In the genomic region with DNA sequence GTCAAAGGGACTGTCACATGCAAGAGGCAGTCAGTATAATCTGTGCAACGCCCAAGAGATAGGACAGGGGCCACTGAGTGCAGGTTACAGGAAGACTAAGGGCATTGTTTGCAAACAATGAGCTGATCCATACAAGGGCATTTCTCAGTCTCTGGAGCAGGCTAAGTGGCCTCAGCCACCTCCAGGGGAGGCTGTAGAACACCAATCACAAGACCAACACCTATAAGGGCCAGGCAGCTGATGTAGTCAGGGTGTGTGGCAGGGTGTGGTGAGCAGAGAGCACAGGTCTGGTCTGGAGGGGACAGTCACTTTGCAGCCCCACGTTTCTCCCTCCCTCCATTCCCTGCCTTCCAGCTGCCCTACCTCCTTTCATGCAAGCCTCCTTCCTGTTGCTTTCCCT, we compare ENCODE assay signal across 28 cellular contexts.
DNase-seq lines count a peak whose midpoint lies in the region; ATAC-seq and TF ChIP-seq lines count a peak whose summit lies in the region.
"Had no signal": no experiment of that assay in that cellular context is flagged by ENCODE, and none has a peak within 500 bp of the region (broad histone marks: within the 10 kb centered on the region; RNA-seq: fewer than 3 reads in every experiment).

No MANE protein-coding gene starts in this region.

- H2BK20ac ChIP-seq in H9 (ENCODE audit: low read depth, low read length, poor library complexity, severe bottlenecking), result no peak overlapping the region

- H2AK5ac ChIP-seq in H9 (ENCODE audit: insufficient read length, low read length), result no peak overlapping the region

- no peak overlapping the region for H3K27ac Mint-ChIP-seq in H9
- no peak overlapping the region for H3K27ac Mint-ChIP-seq in stimulated activated memory B cell treated with anti-CD40 and anti-IgM and Interleukin-4, amounts not matched to agents 10 μg/mL and 1 μg/mL and 100 μg/mL, for 72 hours
- H3K27ac Mint-ChIP-seq: activated CD8-positive, alpha-beta T cell treated with anti-CD3 and anti-CD28 coated beads for 36 hours; activated naive CD4-positive, alpha-beta T cell treated with anti-CD3 and anti-CD28 coated beads, Interleukin-2, amount 50 U/mL, for 24 hours; activated T-helper 2 cell treated with anti-CD3 and anti-CD28 coated beads, Interferon-gamma antibody, Interleukin-2, Interleukin-4, amounts not matched to agents 10 μg/mL and 5 μg/mL and 100 μg/mL, durations not matched to agents 14 hours and 24 hours and 36 hours; dendritic cell treated with granulocyte-macrophage colony-stimulating factor and Interleukin-4, amounts not matched to agents 40 ng/mL and 50 ng/mL, for 4 days; natural killer cell had no signal

- H3K18ac ChIP-seq in H9 (ENCODE audit: insufficient read length, low read depth, low read length), result no peak overlapping the region

- no peak overlapping the region for H3K9ac ChIP-seq in H9 (ENCODE audit: extremely low read depth, insufficient read length, low read length)
- H3K9ac ChIP-seq in OCI-LY3 (ENCODE audit: low read length), result no peak overlapping the region
- H3K9ac ChIP-seq: KMS-11 had no signal

- H4K5ac ChIP-seq in H9 (ENCODE audit: insufficient read length, low read depth, low read length), result no peak overlapping the region

- no peak overlapping the region for H2BK12ac ChIP-seq in H9 (ENCODE audit: insufficient read length, low read depth, low read length)

- H3K4me3 Mint-ChIP-seq in H9, result no peak overlapping the region
- no peak overlapping the region for H3K4me3 Mint-ChIP-seq in stimulated activated memory B cell treated with anti-CD40 and anti-IgM and Interleukin-4, amounts not matched to agents 10 μg/mL and 1 μg/mL and 100 μg/mL, for 72 hours
- H3K4me3 Mint-ChIP-seq: activated CD8-positive, alpha-beta T cell treated with anti-CD3 and anti-CD28 coated beads for 36 hours; activated naive CD4-positive, alpha-beta T cell treated with anti-CD3 and anti-CD28 coated beads, Interleukin-2, amount 50 U/mL, for 24 hours; dendritic cell treated with granulocyte-macrophage colony-stimulating factor and Interleukin-4, amounts not matched to agents 40 ng/mL and 50 ng/mL, for 4 days; natural killer cell had no signal

- no peak overlapping the region for H3K27ac ChIP-seq in H9 (ENCODE audit: insufficient read length, low read depth, low read length)
- H3K27ac ChIP-seq in OCI-LY3 (ENCODE audit: low read length), result no peak overlapping the region
- H3K27ac ChIP-seq: ascending aorta, gastroesophageal sphincter, KMS-11, upper lobe of left lung had no signal

- no peak overlapping the region for H2BK5ac ChIP-seq in H9 (ENCODE audit: insufficient read length, low read length)

- TF ChIP-seq CTCF in H9 (conservative IDR thresholded peaks at IDR 0.05), result 0 out of 3 replicates have a peak, but pooled peaks have one; percentile 25
- peak; percentile 22 for TF ChIP-seq CTCF in OCI-LY3 (IDR thresholded peaks at IDR 0.05; ENCODE audit: low read depth, low read length)

- H3K27me3 ChIP-seq in H9 (ENCODE audit: insufficient read depth, low read length), result no peaks in the 10 kb centered on the region
- no peaks in the 10 kb centered on the region for H3K27me3 ChIP-seq in OCI-LY3 (ENCODE audit: low read depth, low read length)
- H3K27me3 ChIP-seq: ascending aorta, gastroesophageal sphincter, upper lobe of left lung had no signal

- peak; percentile 53 for ATAC-seq in esophagus mucosa
- peak; percentile 34 for ATAC-seq in stimulated activated memory B cell treated with anti-CD40 and anti-IgM and Interleukin-4, amounts not matched to agents 10 μg/mL and 1 μg/mL and 100 μg/mL, for 72 hours
- ATAC-seq in GM21528 (IDR thresholded peaks at IDR 0.05; ENCODE audit: low FRiP score, unreplicated experiment), result no peak
- ATAC-seq: activated CD8-positive, alpha-beta T cell treated with anti-CD3 and anti-CD28 coated beads for 36 hours; gastroesophageal sphincter; left ventricle myocardium superior; natural killer cell; Right ventricle myocardium inferior; SK-N-SH treated with all-trans-retinoic acid at 6 μM for 48 hours had no signal

- DNase-seq in H9 (no peak), EL (no peak)
- DNase-seq in activated CD8-positive, alpha-beta memory T cell treated with anti-CD3 and anti-CD28 coated beads, Interleukin-2, amount 50 U/mL, for 4 hours, result no peak
- DNase-seq: activated CD8-positive, alpha-beta T cell treated with anti-CD3 and anti-CD28 coated beads for 36 hours; caudate nucleus; hippocampal formation; left ventricle myocardium superior; midbrain; MV-4-11; natural killer cell; NCI-H1436 treated with DMSO at 0.1 percent for 48 hours; NCI-H345; small intestine; stimulated activated CD4-positive, alpha-beta T cell treated with anti-CD3 and anti-CD28 coated beads, Interleukin-2, amount 100 ng/mL, for 24 hours; T-helper 2 cell; upper lobe of left lung had no signal

- no peaks in the 10 kb centered on the region for H3K4me1 Mint-ChIP-seq in H9
- peaks cover 11% of the 10 kb centered on the region for H3K4me1 Mint-ChIP-seq in stimulated activated memory B cell treated with anti-CD40 and anti-IgM and Interleukin-4, amounts not matched to agents 10 μg/mL and 1 μg/mL and 100 μg/mL, for 72 hours
- H3K4me1 Mint-ChIP-seq: activated naive CD4-positive, alpha-beta T cell treated with anti-CD3 and anti-CD28 coated beads, Interleukin-2, amount 50 U/mL, for 24 hours; natural killer cell had no signal

- no peak overlapping the region for H3T11ph ChIP-seq in H9 (ENCODE audit: low read length)

- no peak overlapping the region for H2BK120ac ChIP-seq in H9 (ENCODE audit: low read depth, low read length, poor library complexity, severe bottlenecking)

- H4K20me1 ChIP-seq in H9 (ENCODE audit: control insufficient read depth, insufficient read depth, insufficient read length) (no peaks in the 10 kb centered on the region), OCI-LY3 (ENCODE audit: insufficient read depth, low read length) (no peaks in the 10 kb centered on the region)

- WGBS in H9 (ENCODE audit: extremely low coverage, insufficient read length, low lambda C conversion rate), result no CpG with 5 or more reads among the region's 2 CpGs

- H3K4me1 ChIP-seq in H9 (ENCODE audit: insufficient read depth, low read length) (no peaks in the 10 kb centered on the region), OCI-LY3 (ENCODE audit: low read length) (no peaks in the 10 kb centered on the region)
- H3K4me1 ChIP-seq: ascending aorta, gastroesophageal sphincter, upper lobe of left lung had no signal

- H3K36me3 Mint-ChIP-seq in H9 (ENCODE audit: insufficient read depth in 1 of 3, low read depth in 3 of 3), result no peaks in the 10 kb centered on the region
- no peaks in the 10 kb centered on the region for H3K36me3 Mint-ChIP-seq in stimulated activated memory B cell treated with anti-CD40 and anti-IgM and Interleukin-4, amounts not matched to agents 10 μg/mL and 1 μg/mL and 100 μg/mL, for 72 hours
- H3K36me3 Mint-ChIP-seq: activated naive CD4-positive, alpha-beta T cell treated with anti-CD3 and anti-CD28 coated beads, Interleukin-2, amount 50 U/mL, for 24 hours; natural killer cell had no signal

- H3K27me3 Mint-ChIP-seq in H9 (ENCODE audit: low read depth), result peaks cover 4% of the 10 kb centered on the region; the same call in 1 of the 2 replicates
- H3K27me3 Mint-ChIP-seq in stimulated activated memory B cell treated with anti-CD40 and anti-IgM and Interleukin-4, amounts not matched to agents 10 μg/mL and 1 μg/mL and 100 μg/mL, for 72 hours, result no peaks in the 10 kb centered on the region

- H3K36me3 ChIP-seq in OCI-LY3 (replicated peaks; ENCODE audit: low read depth, low read length), result no peaks in the 10 kb centered on the region
- H3K36me3 ChIP-seq: ascending aorta, gastroesophageal sphincter, upper lobe of left lung had no signal

- no peak overlapping the region for H3K14ac ChIP-seq in H9 (ENCODE audit: insufficient read depth, low read length)

- H3K4me2 ChIP-seq in H9 (ENCODE audit: insufficient read depth, insufficient read length, low read length) (no peak overlapping the region), OCI-LY3 (ENCODE audit: low read length) (no peak overlapping the region)
- H3K4me2 ChIP-seq: KMS-11 had no signal

- no peak overlapping the region for H4K8ac ChIP-seq in H9 (replicated peaks; ENCODE audit: insufficient read length, low read depth, low read length)

- no peaks in the 10 kb centered on the region for H3K23me2 ChIP-seq in H9 (ENCODE audit: insufficient read length, low read depth, low read length, poor library complexity, severe bottlenecking)

- H3K79me2 ChIP-seq in H9 (ENCODE audit: insufficient read depth, low read length) (no peaks in the 10 kb centered on the region), OCI-LY3 (ENCODE audit: low read length) (no peaks in the 10 kb centered on the region)

- H3K4ac ChIP-seq in H9 (ENCODE audit: low read depth, low read length), result no peak overlapping the region

- H3K9me3 ChIP-seq in H9 (ENCODE audit: control insufficient read depth, low read depth, low read length) (no peaks in the 10 kb centered on the region), OCI-LY3 (ENCODE audit: insufficient read depth, low read length) (no peaks in the 10 kb centered on the region)
- H3K9me3 ChIP-seq: ascending aorta, upper lobe of left lung had no signal

- H3K79me1 ChIP-seq in H9 (ENCODE audit: insufficient read depth, low read depth, low read length, poor library complexity, severe bottlenecking), result no peaks in the 10 kb centered on the region

- no peak overlapping the region for H3K56ac ChIP-seq in H9 (ENCODE audit: insufficient read length, low read depth, low read length)

- H2AFZ ChIP-seq in H9 (ENCODE audit: low read length) (no peak overlapping the region), OCI-LY3 (ENCODE audit: low read depth, low read length) (no peak overlapping the region)

- H2BK15ac ChIP-seq in H9 (ENCODE audit: low read depth, low read length), result no peak overlapping the region

- no peak overlapping the region for H4K91ac ChIP-seq in H9 (ENCODE audit: insufficient read length, low read depth, low read length)

- H3K23ac ChIP-seq in H9 (ENCODE audit: insufficient read length, low read depth, low read length), result no peak overlapping the region

- H3K4me3 ChIP-seq in OCI-LY3 (ENCODE audit: low read length), result no peak overlapping the region
- H3K4me3 ChIP-seq: ascending aorta, gastroesophageal sphincter, upper lobe of left lung had no signal

- no peaks in the 10 kb centered on the region for H3K9me3 Mint-ChIP-seq in H9
- H3K9me3 Mint-ChIP-seq in stimulated activated memory B cell treated with anti-CD40 and anti-IgM and Interleukin-4, amounts not matched to agents 10 μg/mL and 1 μg/mL and 100 μg/mL, for 72 hours, result peaks cover 3% of the 10 kb centered on the region
- H3K9me3 Mint-ChIP-seq: activated naive CD4-positive, alpha-beta T cell treated with anti-CD3 and anti-CD28 coated beads, Interleukin-2, amount 50 U/mL, for 24 hours; dendritic cell treated with granulocyte-macrophage colony-stimulating factor and Interleukin-4, amounts not matched to agents 40 ng/mL and 50 ng/mL, for 4 days had no signal
